14 cellular contexts compared by ENCODE assay signal in the genomic region with DNA sequence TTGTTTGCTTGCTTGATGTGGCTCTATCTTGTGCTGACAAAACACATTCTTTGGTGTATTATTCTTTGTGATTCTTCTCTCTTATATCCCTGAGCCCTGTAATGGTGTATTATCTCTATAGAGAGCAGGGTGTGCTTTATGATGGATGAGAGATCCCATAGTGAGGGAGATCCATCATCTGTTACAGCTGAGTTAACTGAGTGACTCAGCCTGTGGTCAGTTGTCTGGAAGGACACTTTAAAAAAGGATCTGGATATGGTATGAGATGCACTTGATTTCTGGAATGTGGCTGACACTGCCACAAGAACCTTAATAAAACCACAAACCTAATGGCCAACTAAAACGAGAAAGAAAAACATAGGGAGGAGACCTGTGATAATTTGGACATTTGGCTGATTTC.
DNase-seq lines count a peak whose midpoint lies in the region; ATAC-seq and TF ChIP-seq lines count a peak whose summit lies in the region.
"Had no signal": no experiment of that assay in that cellular context is flagged by ENCODE, and none has a peak within 500 bp of the region (broad histone marks: within the 10 kb centered on the region; RNA-seq: fewer than 3 reads in every experiment).

No MANE protein-coding gene starts in this region.

- H3K27me3 ChIP-seq in mammary epithelial cell (ENCODE audit: insufficient read depth, low read length) = peaks cover 4% of the 10 kb centered on the region

- no peak overlapping the region for H3K4me3 ChIP-seq in mammary epithelial cell (replicated peaks in 1 of 3; ENCODE audit: insufficient read depth in 1 of 3, low read depth in 2 of 3, low read length in 3 of 3)

- no peak overlapping the region for H3K4me2 ChIP-seq in mammary epithelial cell (ENCODE audit: insufficient read depth, low read depth, low read length)

- TF ChIP-seq CTCF in mammary epithelial cell (conservative IDR thresholded peaks at IDR 0.05 in 1 of 2, IDR thresholded peaks at IDR 0.05 in 1 of 2; ENCODE audit: extremely low read depth in 1 of 2, insufficient read depth in 1 of 2, low read depth in 1 of 2, low read length in 2 of 2) = no peak

- CTCF ChIA-PET in mammary epithelial cell (lab: Charles Lee; ENCODE audit: low non-redundant PET) = no interaction called here

- H3K79me2 ChIP-seq in mammary epithelial cell (ENCODE audit: insufficient read depth, low read length) = no peaks in the 10 kb centered on the region

- WGBS in mammary epithelial cell (ENCODE audit: low coverage, missing lambda C conversion rate) = 0% methylated on average over 1 of the region's 1 CpG

- BruUV-seq in mammary epithelial cell (replicated peaks; lab: Mats Ljungman, UMichigan) = no TSS peak

- DNase-seq in EH (ENCODE audit: low read depth) = peak; percentile 71
- DNase-seq in NCI-H1930 (lab: John Stamatoyannopoulos, UW) = peak; percentile 9 to 34
- peak; percentile 36 for DNase-seq in mammary epithelial cell
- DNase-seq in myocyte (ENCODE audit: low read depth) = peak; percentile 89
- DNase-seq in NCI-H2107 (lab: John Stamatoyannopoulos, UW) = no peak
- no peak for DNase-seq in dermis blood vessel endothelial cell
- no peak for DNase-seq in putamen (ENCODE audit: low spot score)
- DNase-seq: activated CD4-positive, alpha-beta T cell treated with anti-CD3 and anti-CD28 coated beads for 4 hours; activated gamma-delta T cell treated with Interleukin-2 at 50 U/mL for 16 hours; COR-L47; naive B cell; NCI-H2171; stimulated activated naive CD4-positive, alpha-beta T cell had no signal

- no peaks in the 10 kb centered on the region for H4K20me1 ChIP-seq in mammary epithelial cell (ENCODE audit: insufficient read depth, low read length)

- in situ Hi-C loops in mammary epithelial cell (cut with MboI; ENCODE audit: low sequenced_read_pairs in 2 of 2) = no loop called here

- intact Hi-C loops in mammary epithelial cell (cut with micrococcal nuclease) = loop anchor here (10.0 kb wide), 1 partner anchor 178 kb away; no protein-coding TSS in a partner anchor

- no peak overlapping the region for H2AFZ ChIP-seq in mammary epithelial cell (ENCODE audit: low read depth, low read length)

- H3K9me3 ChIP-seq in mammary epithelial cell (replicated peaks; ENCODE audit: insufficient read depth, low read length) = no peaks in the 10 kb centered on the region

- no peak overlapping the region for H3K27ac ChIP-seq in mammary epithelial cell (ENCODE audit: insufficient read depth, low read depth, low read length)

- dilution Hi-C loops in mammary epithelial cell (cut with HindIII; ENCODE audit: low sequenced_read_pairs) = no loop called here

- H3K36me3 ChIP-seq in mammary epithelial cell (ENCODE audit: insufficient read depth, low read length) = no peaks in the 10 kb centered on the region

- H3K4me1 ChIP-seq in mammary epithelial cell (ENCODE audit: insufficient read depth, low read length) = no peaks in the 10 kb centered on the region

- no peak for ATAC-seq in GM18909 (IDR thresholded peaks at IDR 0.05; ENCODE audit: poor library complexity, unreplicated experiment)

- H3K9ac ChIP-seq in mammary epithelial cell (ENCODE audit: insufficient read depth, low read length) = no peak overlapping the region

Comparison
In these comparisons a context has a peak if more than half of its experiments do, and no peak if none do; other contexts are left out.
1. DNase-seq: peak in EH (single experiment), NCI-H1930 (2 of 2), mammary epithelial cell (single experiment) and myocyte (single experiment); none in NCI-H2107 (single experiment), dermis blood vessel endothelial cell (single experiment) and putamen (single experiment).